Comparison of ENCODE assay signal across 21 cellular contexts in the genomic region with DNA sequence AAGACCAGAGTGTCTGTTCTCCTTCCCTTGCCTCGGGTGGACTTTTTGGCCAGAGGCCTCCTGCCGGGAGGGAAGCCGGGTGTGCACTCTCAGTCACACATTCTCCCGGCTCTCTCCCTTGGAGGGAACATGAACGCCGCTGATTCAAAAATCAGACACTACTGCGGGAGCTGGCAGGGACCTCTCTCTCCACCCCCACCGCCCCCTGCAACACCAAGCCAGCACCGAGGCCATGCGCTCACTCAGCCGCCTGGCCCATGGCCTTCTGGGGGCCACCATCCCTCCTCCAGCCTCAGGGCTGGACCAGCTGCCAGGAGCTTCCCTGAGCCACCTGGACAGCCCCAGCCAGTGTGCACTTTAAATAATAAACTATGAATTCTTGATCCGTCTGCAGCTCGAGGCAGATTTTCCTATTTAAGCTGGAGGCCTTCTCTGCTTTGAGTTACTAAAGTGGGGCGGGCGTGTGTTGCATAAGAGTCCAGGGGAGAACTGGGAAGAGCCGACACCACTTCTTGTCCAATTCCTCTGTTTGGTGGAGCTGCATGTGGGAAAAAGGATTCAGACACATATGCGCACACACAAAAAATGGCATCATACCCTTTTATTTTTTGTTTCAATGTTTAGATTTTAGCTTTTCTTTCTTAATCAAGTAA. TPM values are rescaled to one million over a fixed set of nuclear protein-coding genes. Genes with fewer than 3 reads are reported as not detected.
A peak's percentile ranks its signal among the peaks of the same experiment; 100 is the strongest.
DNase-seq lines count a peak whose midpoint lies in the region; ATAC-seq and TF ChIP-seq lines count a peak whose summit lies in the region.
"Had no signal": no experiment of that assay in that cellular context is flagged by ENCODE, and none has a peak within 500 bp of the region (broad histone marks: within the 10 kb centered on the region; RNA-seq: fewer than 3 reads in every experiment).

No MANE protein-coding gene starts in this region.

- ATAC-seq in heart left ventricle (peak; percentile 33 to 79 (median 62)), GM21526 (IDR thresholded peaks at IDR 0.05; ENCODE audit: low FRiP score, unreplicated experiment) (no peak)
- ATAC-seq: HCT116; stimulated activated naive B cell treated with anti-CD40 and anti-IgM and Interleukin-4, amounts not matched to agents 10 μg/mL and 1 μg/mL and 100 μg/mL, for 72 hours had no signal

- WGBS in heart left ventricle, 4 donors: 73 to 85% (median 77%) methylated on average over 11 to 17 of the region's 17 CpGs
- no CpG with 5 or more reads among the region's 17 CpGs for WGBS in neuronal stem cell (ENCODE audit: extremely low coverage in 2 of 2, insufficient read length in 2 of 2, insufficient replicate concordance in 1 of 2), 2 donors
- WGBS in transverse colon (ENCODE audit: low coverage in 1 of 2), 2 donors: 76 to 84% methylated on average over 2 to 17 of the region's 17 CpGs

- peak; percentile 17 for DNase-seq in DMS 273 (lab: John Stamatoyannopoulos, UW; ENCODE audit: unreplicated experiment)
- no peak for DNase-seq in DMS 273 treated with DMSO at 0.1 percent for 48 hours (lab: John Stamatoyannopoulos, UW)
- DNase-seq in heart left ventricle: peak; percentile 29 to 71 (median 50)
- DNase-seq in neuronal stem cell (ENCODE audit: low spot score): no peak
- DNase-seq in transverse colon: no peak
- DNase-seq in AG20443 (ENCODE audit: low spot score): no peak
- no peak for DNase-seq in NK-92 treated with Interleukin-12 subunit alpha and Interleukin-12 subunit beta, amount 100 ng/mL, for 24 hours (lab: John Stamatoyannopoulos, UW)
- DNase-seq: activated CD4-positive, alpha-beta T cell treated with anti-CD3 and anti-CD28 coated beads for 4 hours; effector memory CD4-positive, alpha-beta T cell; Kasumi-1; NCI-H1048; NCI-H2029 treated with DMSO at 0.1 percent for 48 hours; NCI-H510A; pancreas; stimulated activated CD4-positive, alpha-beta T cell treated with anti-CD3 and anti-CD28 coated beads, Interleukin-1b, Interleukin-23, amount 100 ng/mL, for 48 hours; stimulated activated naive B cell treated with anti-CD40 and anti-IgM and Interleukin-4, amounts not matched to agents 10 μg/mL and 1 μg/mL and 100 μg/mL, for 72 hours; SW 1271 had no signal

- H3K36me3 ChIP-seq in heart left ventricle: no peaks in the 10 kb centered on the region
- no peaks in the 10 kb centered on the region for H3K36me3 ChIP-seq in neuronal stem cell (replicated peaks in 1 of 2; ENCODE audit: control insufficient read depth in 2 of 2, insufficient read depth in 2 of 2, low read length in 2 of 2)
- no peaks in the 10 kb centered on the region for H3K36me3 ChIP-seq in transverse colon
- H3K36me3 ChIP-seq: BE2C, pancreas had no signal

- H3K4me1 ChIP-seq in heart left ventricle: peaks cover 0 to 26% (median 0%) of the 10 kb centered on the region in 12 donors
- H3K4me1 ChIP-seq in neuronal stem cell (ENCODE audit: control insufficient read depth in 2 of 2, insufficient read depth in 1 of 2, low read depth in 1 of 2, low read length in 2 of 2): no peaks in the 10 kb centered on the region
- H3K4me1 ChIP-seq in transverse colon: peaks cover 0 to 10% (median 2%) of the 10 kb centered on the region in 4 donors
- H3K4me1 ChIP-seq: BE2C, pancreas had no signal

- no peak overlapping the region for H3K23ac ChIP-seq in neuronal stem cell (ENCODE audit: low read depth, low read length, poor library complexity)

- H2BK120ac ChIP-seq in neuronal stem cell (ENCODE audit: low read depth, low read length): no peak overlapping the region

- no peaks in the 10 kb centered on the region for H3K79me1 ChIP-seq in neuronal stem cell (ENCODE audit: low read depth, low read length)

- H3K27ac ChIP-seq in heart left ventricle (peak overlapping the region in 6 of 12 donors; percentile 9 to 70 (median 52)), neuronal stem cell (replicated peaks; ENCODE audit: low read length) (no peak overlapping the region), transverse colon (peak overlapping the region in 3 of 4 donors; percentile 53 to 78 (median 64))
- H3K27ac ChIP-seq: 22Rv1, pancreas had no signal

- H3K27me3 ChIP-seq in heart left ventricle (no peaks in the 10 kb centered on the region), neuronal stem cell (ENCODE audit: control insufficient read depth in 3 of 3, insufficient read depth in 3 of 3, low read depth in 1 of 3, low read length in 3 of 3) (peaks cover 0 to 8% (median 0%) of the 10 kb centered on the region in 3 experiments), transverse colon (no peaks in the 10 kb centered on the region)
- H3K27me3 ChIP-seq: BE2C, pancreas had no signal

- in situ Hi-C loops in transverse colon (cut with MboI; ENCODE audit: low pct_ligation_motif_present in 1 of 4, low pct_unique_long_range_greater_than_20kb in 1 of 4, low sequenced_read_pairs in 3 of 4): no loop called here

- no peak overlapping the region for H2BK15ac ChIP-seq in neuronal stem cell (ENCODE audit: low read length)

- no peak overlapping the region for H3K4me3 ChIP-seq in heart left ventricle
- H3K4me3 ChIP-seq in neuronal stem cell (ENCODE audit: low read length in 2 of 2): no peak overlapping the region
- no peak overlapping the region for H3K4me3 ChIP-seq in transverse colon
- H3K4me3 ChIP-seq: pancreas had no signal

- intact Hi-C loops in heart left ventricle (cut with DNase I): no loop called here
- intact Hi-C loops in transverse colon (cut with DNase I; ENCODE audit: low total_unique reads): no loop called here

- H2BK5ac ChIP-seq in neuronal stem cell (ENCODE audit: low read length): no peak overlapping the region

- H2AFZ ChIP-seq in neuronal stem cell (ENCODE audit: low read length): no peak overlapping the region

- H4K91ac ChIP-seq in neuronal stem cell (ENCODE audit: low read depth, low read length, poor library complexity): no peak overlapping the region

- no peak overlapping the region for H3K14ac ChIP-seq in neuronal stem cell (ENCODE audit: low read length)

- H3K4me2 ChIP-seq in neuronal stem cell (ENCODE audit: insufficient read depth, low read length, poor library complexity, severe bottlenecking): no peak overlapping the region

- H3K18ac ChIP-seq in neuronal stem cell (ENCODE audit: low read length): peak overlapping the region; percentile 23

- H3K9me3 ChIP-seq in heart left ventricle (peaks cover 0 to 13% (median 0%) of the 10 kb centered on the region in 12 donors), neuronal stem cell (replicated peaks in 1 of 2; ENCODE audit: control insufficient read depth in 2 of 2, insufficient read depth in 1 of 2, low read depth in 1 of 2, low read length in 2 of 2) (no peaks in the 10 kb centered on the region), transverse colon (no peaks in the 10 kb centered on the region)
- H3K9me3 ChIP-seq: BE2C, pancreas had no signal

- no peak overlapping the region for H4K8ac ChIP-seq in neuronal stem cell (ENCODE audit: low read depth, low read length)

- H2BK12ac ChIP-seq in neuronal stem cell (ENCODE audit: low read length): no peak overlapping the region

- TF ChIP-seq EP300 in transverse colon (IDR thresholded peaks at IDR 0.05; ENCODE audit: low read depth): no peak

- H2AK5ac ChIP-seq in neuronal stem cell (ENCODE audit: low read depth, low read length): no peak overlapping the region

- TF ChIP-seq CTCF in heart left ventricle (IDR thresholded peaks at IDR 0.05) (no peak), transverse colon (IDR thresholded peaks at IDR 0.05) (no peak)

- no peak overlapping the region for H3K9ac ChIP-seq in neuronal stem cell (ENCODE audit: low read depth, low read length, poor library complexity)

- no peak for TF ChIP-seq POLR2A in heart left ventricle (IDR thresholded peaks at IDR 0.05)
- no peak for TF ChIP-seq POLR2A in transverse colon (IDR thresholded peaks at IDR 0.05)

- H3K4ac ChIP-seq in neuronal stem cell (ENCODE audit: low read length): no peak overlapping the region

RNA-seq across cellular contexts. Expression of gene ADAMTS17, which starts 30.6 kb away (rescaled TPM):
- total RNA-seq in heart left ventricle (1 to 10 TPM in 7 of 9 donors, under 1 TPM in 2; 0.52 to 2.4 (median 1.9) TPM), transverse colon (10 to 100 TPM in 1 of 4 donors, 1 to 10 TPM in 3; 6.0 to 17.6 (median 8.2) TPM)
- polyA plus RNA-seq in heart left ventricle: under 1 TPM; 0.30 to 0.58 TPM
- polyA plus RNA-seq in neuronal stem cell (2013, experiment 1 of 2): 0.08 TPM
- 0.08 TPM for polyA plus RNA-seq in neuronal stem cell (2013, experiment 2 of 2)

Comparison
In these comparisons a context has a peak if more than half of its experiments do, and no peak if none do; other contexts are left out.
1. DNase-seq: peak in DMS 273 (single experiment) and heart left ventricle (5 of 5); none in DMS 273 treated with DMSO at 0.1 percent for 48 hours (single experiment), neuronal stem cell (single experiment), transverse colon (single experiment), AG20443 (single experiment) and NK-92 treated with Interleukin-12 subunit alpha and Interleukin-12 subunit beta, amount 100 ng/mL, for 24 hours (single experiment).